ENCODE assay signal across 13 cellular contexts in the genomic region with DNA sequence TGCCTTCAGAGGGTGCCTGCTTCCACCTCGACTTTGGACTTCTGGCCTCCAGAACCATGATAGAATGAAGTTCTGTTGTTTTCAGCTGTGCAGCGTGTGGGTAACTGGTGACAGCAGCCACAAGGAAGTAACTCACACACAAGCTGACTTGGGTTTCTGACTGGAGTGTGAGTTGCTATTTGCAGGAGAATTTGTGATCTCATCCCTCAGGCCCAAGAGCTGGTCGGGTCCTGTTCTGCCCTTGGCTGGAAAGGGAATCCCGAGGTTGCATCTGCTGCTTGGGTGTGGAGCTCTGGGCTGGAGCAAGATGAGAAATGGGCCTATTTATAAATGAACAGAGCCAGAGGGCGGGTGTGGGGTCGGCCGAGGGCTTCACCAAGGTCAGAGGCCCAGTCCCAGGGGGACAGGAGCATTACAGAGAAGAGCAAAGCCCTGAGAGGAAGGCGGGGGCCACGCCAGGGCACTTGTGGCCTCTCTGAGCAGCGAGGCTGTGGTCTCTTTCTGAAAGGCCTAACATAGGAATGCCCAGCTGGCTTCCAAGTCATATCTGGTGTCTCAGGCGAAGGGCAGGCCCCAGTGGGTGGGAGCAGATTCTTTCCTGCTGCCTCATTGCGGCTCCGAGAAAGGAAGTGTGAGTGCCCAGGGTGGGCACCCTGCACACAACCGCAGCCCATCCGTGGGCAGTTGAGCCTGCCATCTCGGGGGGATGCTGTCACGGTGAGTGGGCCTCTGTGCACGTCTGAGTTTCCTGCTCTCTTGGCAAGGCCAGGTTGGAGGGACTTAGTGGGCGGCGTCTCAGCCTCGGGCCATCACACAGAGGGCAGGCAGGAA. TPM values are rescaled to one million over a fixed set of nuclear protein-coding genes. Genes with fewer than 3 reads are reported as not detected.
A peak's percentile ranks its signal among the peaks of the same experiment; 100 is the strongest.
DNase-seq lines count a peak whose midpoint lies in the region; ATAC-seq and TF ChIP-seq lines count a peak whose summit lies in the region.
"Had no signal": no experiment of that assay in that cellular context is flagged by ENCODE, and none has a peak within 500 bp of the region (broad histone marks: within the 10 kb centered on the region; RNA-seq: fewer than 3 reads in every experiment).

No MANE protein-coding gene starts in this region.

- no peak overlapping the region for H3K27ac ChIP-seq in esophagus muscularis mucosa (replicated peaks in 1 of 4)
- H3K27ac ChIP-seq: foreskin keratinocyte, KMS-11 had no signal

- TF ChIP-seq CTCF in esophagus muscularis mucosa (IDR thresholded peaks at IDR 0.05), result no peak

- DNase-seq in adipocyte (ENCODE audit: low read depth) (peak; percentile 43), immature natural killer cell (peak; percentile 36 to 55 (median 37)), esophagus muscularis mucosa (ENCODE audit: extremely low spot score) (no peak), HAP-1 (ENCODE audit: low spot score in 2 of 2) (no peak), mucosa of gallbladder (ENCODE audit: low spot score) (no peak), cerebellar cortex (ENCODE audit: low spot score) (no peak)
- DNase-seq in stimulated activated naive B cell treated with anti-CD40 and anti-IgM and Interleukin-4, amounts not matched to agents 10 μg/mL and 1 μg/mL and 100 μg/mL, for 72 hours, result peak; percentile 65
- DNase-seq: activated naive CD4-positive, alpha-beta T cell treated with anti-CD3 and anti-CD28 coated beads, Interleukin-2, amount 50 U/mL, for 16 hours; foreskin keratinocyte; NCI-H82; T-helper 1 cell had no signal

- peaks cover 36 to 48% of the 10 kb centered on the region in 2 donors for H3K4me1 Mint-ChIP-seq in immature natural killer cell
- H3K4me1 Mint-ChIP-seq in stimulated activated naive B cell treated with anti-CD40 and anti-IgM and Interleukin-4, amounts not matched to agents 10 μg/mL and 1 μg/mL and 100 μg/mL, for 72 hours, result peaks cover 25% of the 10 kb centered on the region in 2 donors

- peaks cover under 1 to 1% (median under 1%) of the 10 kb centered on the region in 3 donors for H3K36me3 Mint-ChIP-seq in immature natural killer cell
- H3K36me3 Mint-ChIP-seq in stimulated activated naive B cell treated with anti-CD40 and anti-IgM and Interleukin-4, amounts not matched to agents 10 μg/mL and 1 μg/mL and 100 μg/mL, for 72 hours, result peaks cover under 1 to 2% of the 10 kb centered on the region in 2 donors

- peak; percentile 45 for ATAC-seq in HG03432 (IDR thresholded peaks at IDR 0.05; ENCODE audit: unreplicated experiment)
- peak; percentile 85 for ATAC-seq in stimulated activated naive B cell treated with anti-CD40 and anti-IgM and Interleukin-4, amounts not matched to agents 10 μg/mL and 1 μg/mL and 100 μg/mL, for 72 hours (replicated peaks)
- ATAC-seq: foreskin keratinocyte had no signal

- intact Hi-C loops in esophagus muscularis mucosa (cut with DNase I), result no loop called here

- no peak overlapping the region for H3K9ac ChIP-seq in adipocyte (ENCODE audit: low read length)
- H3K9ac ChIP-seq: KMS-11 had no signal

- TF ChIP-seq EP300 in esophagus muscularis mucosa (IDR thresholded peaks at IDR 0.05), result no peak

- H3K27me3 ChIP-seq in adipocyte (replicated peaks; ENCODE audit: control insufficient read depth, insufficient read depth, low read length), result peaks cover 2% of the 10 kb centered on the region
- no peaks in the 10 kb centered on the region for H3K27me3 ChIP-seq in esophagus muscularis mucosa
- H3K27me3 ChIP-seq in HAP-1 (ENCODE audit: low read depth), result no peaks in the 10 kb centered on the region
- H3K27me3 ChIP-seq: foreskin keratinocyte had no signal

- 41% methylated on average over 14 of the region's 21 CpGs for WGBS in esophagus muscularis mucosa

- peaks cover 2 to 3% (median 2%) of the 10 kb centered on the region in 3 donors for H3K27me3 Mint-ChIP-seq in immature natural killer cell (ENCODE audit: low read depth in 3 of 3)
- H3K27me3 Mint-ChIP-seq in stimulated activated naive B cell treated with anti-CD40 and anti-IgM and Interleukin-4, amounts not matched to agents 10 μg/mL and 1 μg/mL and 100 μg/mL, for 72 hours, result peaks cover 6 to 9% of the 10 kb centered on the region in 2 donors

- H3K9me3 Mint-ChIP-seq in immature natural killer cell, result peaks cover 0 to 4% (median under 1%) of the 10 kb centered on the region in 6 donors
- peaks cover under 1 to 2% of the 10 kb centered on the region in 2 donors for H3K9me3 Mint-ChIP-seq in stimulated activated naive B cell treated with anti-CD40 and anti-IgM and Interleukin-4, amounts not matched to agents 10 μg/mL and 1 μg/mL and 100 μg/mL, for 72 hours

- no peak overlapping the region for H3K4me3 ChIP-seq in adipocyte (ENCODE audit: low read length)
- H3K4me3 ChIP-seq in esophagus muscularis mucosa, result no peak overlapping the region
- H3K4me3 ChIP-seq in HAP-1, result no peak overlapping the region

- H3K4me3 Mint-ChIP-seq in immature natural killer cell, result peak overlapping the region; percentile 63 to 82 (median 65)
- H3K4me3 Mint-ChIP-seq in stimulated activated naive B cell treated with anti-CD40 and anti-IgM and Interleukin-4, amounts not matched to agents 10 μg/mL and 1 μg/mL and 100 μg/mL, for 72 hours, result peak overlapping the region; percentile 33 to 70

- peak overlapping the region; percentile 86 to 99 (median 90) for H3K27ac Mint-ChIP-seq in immature natural killer cell
- H3K27ac Mint-ChIP-seq in stimulated activated naive B cell treated with anti-CD40 and anti-IgM and Interleukin-4, amounts not matched to agents 10 μg/mL and 1 μg/mL and 100 μg/mL, for 72 hours, result peak overlapping the region; percentile 86

- TF ChIP-seq POLR2A in esophagus muscularis mucosa (IDR thresholded peaks at IDR 0.05; ENCODE audit: low read depth), result no peak

- H3K4me1 ChIP-seq in adipocyte (ENCODE audit: control insufficient read depth, insufficient read depth, low read length) (peaks cover 8% of the 10 kb centered on the region), esophagus muscularis mucosa (peaks cover 11 to 30% (median 15%) of the 10 kb centered on the region in 4 donors), HAP-1 (no peaks in the 10 kb centered on the region)
- H3K4me1 ChIP-seq: foreskin keratinocyte had no signal

- H3K36me3 ChIP-seq in adipocyte (ENCODE audit: control insufficient read depth, insufficient read depth, low read length, severe bottlenecking), result no peaks in the 10 kb centered on the region
- no peaks in the 10 kb centered on the region for H3K36me3 ChIP-seq in esophagus muscularis mucosa
- no peaks in the 10 kb centered on the region for H3K36me3 ChIP-seq in HAP-1 (replicated peaks)

- in situ Hi-C loops in HAP-1 (cut with MboI; ENCODE audit: low sequenced_read_pairs), result no loop called here

- H3K9me3 ChIP-seq in adipocyte (ENCODE audit: control insufficient read depth, low read length), result peaks cover 9% of the 10 kb centered on the region
- H3K9me3 ChIP-seq in esophagus muscularis mucosa, result peaks cover 0 to 4% (median 0%) of the 10 kb centered on the region in 4 donors
- no peaks in the 10 kb centered on the region for H3K9me3 ChIP-seq in HAP-1

RNA-seq across cellular contexts. Expression of gene C10orf71, which starts 26.5 kb away (rescaled TPM):
- not detected for polyA plus RNA-seq in immature natural killer cell
- under 1 TPM in 2 of 4 donors, not detected in 2; 0.06 to 0.42 TPM for total RNA-seq in esophagus muscularis mucosa
- total RNA-seq in mucosa of gallbladder, result not detected
- total RNA-seq: foreskin keratinocyte had no signal
- polyA plus RNA-seq: foreskin keratinocyte had no signal

Comparison
In these comparisons a context has a peak if more than half of its experiments do, and no peak if none do; other contexts are left out.
1. DNase-seq: peak in adipocyte (single experiment), immature natural killer cell (3 of 3) and stimulated activated naive B cell treated with anti-CD40 and anti-IgM and Interleukin-4, amounts not matched to agents 10 μg/mL and 1 μg/mL and 100 μg/mL, for 72 hours (single experiment); none in esophagus muscularis mucosa (single experiment), HAP-1 (0 of 2), mucosa of gallbladder (single experiment) and cerebellar cortex (single experiment).